Comparison of ENCODE assay signal across 34 cellular contexts in the genomic region with DNA sequence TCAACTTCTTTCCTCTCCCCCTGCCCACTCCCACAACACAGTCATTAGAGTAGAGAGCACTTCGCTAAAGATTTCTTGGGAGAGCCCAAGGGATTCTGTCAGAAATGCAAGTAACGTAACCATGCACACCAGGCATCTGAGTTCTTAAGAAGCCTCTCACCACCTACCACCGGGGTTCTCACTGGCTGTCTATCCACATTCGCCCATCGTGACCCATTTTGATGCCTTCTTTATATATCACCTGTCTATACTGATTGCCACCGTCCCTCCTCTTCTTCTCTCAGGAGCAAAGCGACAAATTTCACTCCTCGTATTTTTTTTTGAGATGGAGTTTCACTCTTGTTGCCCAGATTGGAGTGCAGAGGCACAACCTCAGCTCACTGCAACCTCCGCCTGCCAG. TPM values are rescaled to one million over a fixed set of nuclear protein-coding genes. Genes with fewer than 3 reads are reported as not detected.
"Had no signal": no experiment of that assay in that cellular context is flagged by ENCODE, and none has a peak within 500 bp of the region (broad histone marks: within the 10 kb centered on the region; RNA-seq: fewer than 3 reads in every experiment).

No MANE protein-coding gene starts in this region.

- DNase-seq: Kasumi-1, MG63, MM.1S, MV-4-11, NCI-H1048, NCI-H1092, NCI-H1105, NCI-H1105 treated with DMSO at 0.1 percent for 48 hours, NCI-H1417, NCI-H1417 treated with DMSO at 0.1 percent for 48 hours, NCI-H1436, NCI-H1436 treated with DMSO at 0.1 percent for 48 hours, NCI-H146, NCI-H1694, NCI-H1694 treated with DMSO at 0.1 percent for 48 hours, NCI-H187, NCI-H187 treated with DMSO at 0.1 percent for 48 hours, NCI-H1930, NCI-H2029, NCI-H2029 treated with DMSO at 0.1 percent for 48 hours, NCI-H2081, NCI-H2081 treated with DMSO at 0.1 percent for 48 hours, NCI-H2107, NCI-H2171, NCI-H2171 treated with DMSO at 0.1 percent for 48 hours, NCI-H2227 treated with DMSO at 0.1 percent for 48 hours, NCI-H226, NCI-H345, NCI-H446, NCI-H446 treated with DMSO at 0.1 percent for 48 hours, NCI-H510A, NCI-H510A treated with DMSO at 0.1 percent for 48 hours, NCI-H524 had no signal

- H3K9me3 ChIP-seq: MG63 had no signal

- H3K4me3 ChIP-seq: MG63 had no signal

- H3K36me3 ChIP-seq: MG63 had no signal

RNA-seq across cellular contexts. Expression of a gene that starts 23.9 kb away (rescaled TPM):
- total RNA-seq: MCF 10A had no signal
